13 cellular contexts compared by ENCODE assay signal in genomic region chr12:661720-662486, GRCh38. TPM values are rescaled to one million over a fixed set of nuclear protein-coding genes. Genes with fewer than 3 reads are reported as not detected.
A peak's percentile ranks its signal among the peaks of the same experiment; 100 is the strongest.
DNase-seq lines count a peak whose midpoint lies in the region; ATAC-seq and TF ChIP-seq lines count a peak whose summit lies in the region.
"Had no signal": no experiment of that assay in that cellular context is flagged by ENCODE, and none has a peak within 500 bp of the region (broad histone marks: within the 10 kb centered on the region; RNA-seq: fewer than 3 reads in every experiment).

No MANE protein-coding gene starts in this region.

- H3K36me3 ChIP-seq in breast epithelium (no peaks in the 10 kb centered on the region), aorta (ENCODE audit: control insufficient read depth in 1 of 2, insufficient read depth in 2 of 2, low read length in 1 of 2) (no peaks in the 10 kb centered on the region), brain microvascular endothelial cell (replicated peaks) (no peaks in the 10 kb centered on the region)

- peaks cover under 1% of the 10 kb centered on the region for H3K4me1 Mint-ChIP-seq in MCF 10A (ENCODE audit: insufficient read depth, unreplicated experiment)
- H3K4me1 Mint-ChIP-seq in naive thymus-derived CD8-positive, alpha-beta T cell, result peaks cover 20 to 53% (median 25%) of the 10 kb centered on the region in 4 donors
- H3K4me1 Mint-ChIP-seq in activated CD8-positive, alpha-beta T cell treated with anti-CD3 and anti-CD28 coated beads, Interleukin-2, amount 10 ng/mL, durations not matched to agents 7 days and 5 days (ENCODE audit: low read depth), result peaks cover 31% of the 10 kb centered on the region

- TF ChIP-seq CTCF in breast epithelium (IDR thresholded peaks at IDR 0.05), result no peak
- no peak for TF ChIP-seq CTCF in MCF 10A (IDR thresholded peaks at IDR 0.05; ENCODE audit: unreplicated experiment)
- no peak for TF ChIP-seq CTCF in coronary artery (IDR thresholded peaks at IDR 0.05)
- no peak for TF ChIP-seq CTCF in brain microvascular endothelial cell (IDR thresholded peaks at IDR 0.05; ENCODE audit: low read depth, low read length, missing control alignments)

- POLR2A ChIA-PET in MCF 10A (lab: Yijun Ruan, JAX), result interaction anchor here (0.7 to 1.0 kb wide), 3 partner anchors 12 to 1897 kb away, joined by 3 to 5 read pairs (median 3); no protein-coding TSS in a partner anchor
- POLR2A ChIA-PET in naive thymus-derived CD8-positive, alpha-beta T cell (lab: Charles Lee), result interaction anchor here (0.8 to 1.7 kb wide), 3 partner anchors 12 to 91 kb away, joined by 3 to 4 read pairs (median 4); no protein-coding TSS in a partner anchor
- POLR2A ChIA-PET in activated CD8-positive, alpha-beta T cell treated with anti-CD3 and anti-CD28 coated beads, Interleukin-2, amount 10 ng/mL, durations not matched to agents 7 days and 5 days (lab: Charles Lee), result interaction anchor here (0.6 to 1.3 kb wide), 3 partner anchors 12 to 24 kb away, joined by 3 to 5 read pairs (median 3); no protein-coding TSS in a partner anchor

- H3K4me3 Mint-ChIP-seq in MCF 10A (ENCODE audit: unreplicated experiment), result no peak overlapping the region
- H3K4me3 Mint-ChIP-seq in naive thymus-derived CD8-positive, alpha-beta T cell, result peak overlapping the region in 3 of 10 donors; percentile 16 to 56 (median 45)
- no peak overlapping the region for H3K4me3 Mint-ChIP-seq in activated CD8-positive, alpha-beta T cell treated with anti-CD3 and anti-CD28 coated beads, Interleukin-2, amount 10 ng/mL, durations not matched to agents 7 days and 5 days
- H3K4me3 Mint-ChIP-seq: type B pancreatic cell had no signal

- H3K36me3 Mint-ChIP-seq in MCF 10A (ENCODE audit: insufficient read depth, unreplicated experiment), result no peaks in the 10 kb centered on the region
- H3K36me3 Mint-ChIP-seq in naive thymus-derived CD8-positive, alpha-beta T cell, result no peaks in the 10 kb centered on the region
- H3K36me3 Mint-ChIP-seq in activated CD8-positive, alpha-beta T cell treated with anti-CD3 and anti-CD28 coated beads, Interleukin-2, amount 10 ng/mL, durations not matched to agents 7 days and 5 days (ENCODE audit: low read depth), result no peaks in the 10 kb centered on the region
- H3K36me3 Mint-ChIP-seq: type B pancreatic cell had no signal

- no peak overlapping the region for H3K27ac Mint-ChIP-seq in MCF 10A (ENCODE audit: low read depth, unreplicated experiment)
- peak overlapping the region in 7 of 10 donors; percentile 0 to 38 (median 15) for H3K27ac Mint-ChIP-seq in naive thymus-derived CD8-positive, alpha-beta T cell
- H3K27ac Mint-ChIP-seq in activated CD8-positive, alpha-beta T cell treated with anti-CD3 and anti-CD28 coated beads, Interleukin-2, amount 10 ng/mL, durations not matched to agents 7 days and 5 days, result no peak overlapping the region
- H3K27ac Mint-ChIP-seq: type B pancreatic cell had no signal

- CTCF ChIA-PET in MCF 10A (lab: Yijun Ruan, JAX), result no interaction called here
- CTCF ChIA-PET in activated CD8-positive, alpha-beta T cell treated with anti-CD3 and anti-CD28 coated beads, Interleukin-2, amount 10 ng/mL, durations not matched to agents 7 days and 5 days (lab: Charles Lee), result interaction anchor here (1.1 to 2.2 kb wide), 6 partner anchors 10 to 93 kb away, joined by 3 to 11 read pairs (median 6); no protein-coding TSS in a partner anchor

- H3K27ac ChIP-seq in breast epithelium, result peak overlapping the region in 1 of 2 donors; percentile 82
- peak overlapping the region in 1 of 2 donors; percentile 68 for H3K27ac ChIP-seq in coronary artery
- no peak overlapping the region for H3K27ac ChIP-seq in aorta (ENCODE audit: low read depth in 1 of 2, low read length in 2 of 2)
- no peak overlapping the region for H3K27ac ChIP-seq in brain microvascular endothelial cell

- ATAC-seq in naive thymus-derived CD8-positive, alpha-beta T cell, result no peak
- ATAC-seq in aorta (ENCODE audit: low FRiP score), result peak; percentile 42
- no peak for ATAC-seq in activated CD8-positive, alpha-beta T cell treated with anti-CD3 and anti-CD28 coated beads, Interleukin-2, amount 10 ng/mL, durations not matched to agents 7 days and 5 days

- 43 to 54% methylated on average over 11 of the region's 11 CpGs for WGBS in aorta, 2 donors

- intact Hi-C loops in breast epithelium (cut with DNase I; ENCODE audit: low total_unique reads) (no loop called here), MCF 10A (cut with micrococcal nuclease) (no loop called here), aorta (cut with DNase I) (loop anchor here in 1 of 2 donors (10.0 kb wide), 1 partner anchor 83 kb away; no protein-coding TSS in a partner anchor)

- H3K27me3 Mint-ChIP-seq in MCF 10A (ENCODE audit: insufficient read depth, unreplicated experiment), result no peaks in the 10 kb centered on the region
- no peaks in the 10 kb centered on the region for H3K27me3 Mint-ChIP-seq in naive thymus-derived CD8-positive, alpha-beta T cell
- no peaks in the 10 kb centered on the region for H3K27me3 Mint-ChIP-seq in activated CD8-positive, alpha-beta T cell treated with anti-CD3 and anti-CD28 coated beads, Interleukin-2, amount 10 ng/mL, durations not matched to agents 7 days and 5 days (ENCODE audit: low read depth)

- H3K9me3 ChIP-seq in breast epithelium (no peaks in the 10 kb centered on the region), aorta (ENCODE audit: control insufficient read depth, low read length) (no peaks in the 10 kb centered on the region)

- no peaks in the 10 kb centered on the region for H3K4me1 ChIP-seq in breast epithelium
- peaks cover 0 to 2% of the 10 kb centered on the region in 2 donors for H3K4me1 ChIP-seq in aorta (ENCODE audit: control insufficient read depth in 1 of 2, insufficient read depth in 2 of 2, low read length in 2 of 2)

- TF ChIP-seq POLR2A in breast epithelium (IDR thresholded peaks at IDR 0.05), result no peak

- in situ Hi-C loops in brain microvascular endothelial cell (cut with HindIII; ENCODE audit: low pct_ligation_motif_present, low sequenced_read_pairs), result no loop called here

- H3K4me3 ChIP-seq in breast epithelium (peak overlapping the region in 2 of 3 donors; percentile 23 to 59), coronary artery (peak overlapping the region; percentile 65), aorta (ENCODE audit: low read length in 2 of 2) (peak overlapping the region in 1 of 2 donors; percentile 9), brain microvascular endothelial cell (ENCODE audit: low read depth, low read length) (no peak overlapping the region)
- H3K4me3 ChIP-seq: lung had no signal

- no peaks in the 10 kb centered on the region for H3K27me3 ChIP-seq in breast epithelium
- no peaks in the 10 kb centered on the region for H3K27me3 ChIP-seq in aorta (ENCODE audit: control insufficient read depth in 1 of 2, insufficient read depth in 2 of 2, low read length in 1 of 2)
- H3K27me3 ChIP-seq in brain microvascular endothelial cell (replicated peaks), result no peaks in the 10 kb centered on the region

- H3K9me3 Mint-ChIP-seq in MCF 10A (ENCODE audit: unreplicated experiment), result no peaks in the 10 kb centered on the region
- no peaks in the 10 kb centered on the region for H3K9me3 Mint-ChIP-seq in naive thymus-derived CD8-positive, alpha-beta T cell
- H3K9me3 Mint-ChIP-seq in activated CD8-positive, alpha-beta T cell treated with anti-CD3 and anti-CD28 coated beads, Interleukin-2, amount 10 ng/mL, durations not matched to agents 7 days and 5 days (ENCODE audit: insufficient read depth), result no peaks in the 10 kb centered on the region
- H3K9me3 Mint-ChIP-seq: type B pancreatic cell had no signal

- DNase-seq in breast epithelium (ENCODE audit: low spot score in 2 of 2), result no peak
- DNase-seq in MCF 10A (ENCODE audit: unreplicated experiment), result no peak
- no peak for DNase-seq in coronary artery (ENCODE audit: low spot score)
- no peak for DNase-seq in naive thymus-derived CD8-positive, alpha-beta T cell
- no peak for DNase-seq in aorta
- DNase-seq in ureter (ENCODE audit: low spot score), result no peak
- DNase-seq in activated CD8-positive, alpha-beta T cell treated with anti-CD3 and anti-CD28 coated beads, Interleukin-2, amount 10 ng/mL, durations not matched to agents 7 days and 5 days, result no peak
- DNase-seq in brain microvascular endothelial cell, result no peak
- DNase-seq: activated naive CD4-positive, alpha-beta T cell treated with anti-CD3 and anti-CD28 coated beads, Interleukin-2, amount 50 U/mL, for 16 hours; DND-41; SHP77 treated with DMSO at 0.1 percent for 48 hours had no signal

- no TSS peak for BruUV-seq in MCF 10A (replicated peaks; lab: Mats Ljungman, UMichigan)

RNA-seq across cellular contexts. Expression of gene NINJ2, which starts 1.3 kb away (rescaled TPM):
- total RNA-seq in breast epithelium (10 to 100 TPM in 1 of 3 donors, 1 to 10 TPM in 2; 6.3 to 17.0 (median 6.9) TPM), MCF 10A (2022) (not detected in 2 replicates), aorta (10 to 100 TPM in 1 of 2 donors, 1 to 10 TPM in 1; 3.8 to 11.2 TPM), ureter (4.9 TPM)
- 1 to 10 TPM in 1 of 2 experiments, under 1 TPM in 1; 0.85 to 1.4 TPM for total RNA-seq in naive thymus-derived CD8-positive, alpha-beta T cell
- 1 to 10 TPM; 3.9 to 5.1 (median 4.0) TPM for polyA plus RNA-seq in naive thymus-derived CD8-positive, alpha-beta T cell
- polyA plus RNA-seq in aorta, result 1 to 10 TPM in 1 of 2 donors, under 1 TPM in 1; 0.95 to 6.1 TPM
- total RNA-seq in activated CD8-positive, alpha-beta T cell treated with anti-CD3 and anti-CD28 coated beads, Interleukin-2, amount 10 ng/mL, durations not matched to agents 7 days and 5 days, result 10 to 100 TPM in 1 of 2 experiments, 1 to 10 TPM in 1; 8.0 to 10.6 TPM

Comparison
In these comparisons a context has a peak if more than half of its experiments do, and no peak if none do; other contexts are left out.
1. H3K27ac Mint-ChIP-seq: peak in naive thymus-derived CD8-positive, alpha-beta T cell (7 of 10); none in MCF 10A (single experiment) and activated CD8-positive, alpha-beta T cell treated with anti-CD3 and anti-CD28 coated beads, Interleukin-2, amount 10 ng/mL, durations not matched to agents 7 days and 5 days (single experiment).